Comparison of ENCODE assay signal across 1 cellular context in the genomic region with DNA sequence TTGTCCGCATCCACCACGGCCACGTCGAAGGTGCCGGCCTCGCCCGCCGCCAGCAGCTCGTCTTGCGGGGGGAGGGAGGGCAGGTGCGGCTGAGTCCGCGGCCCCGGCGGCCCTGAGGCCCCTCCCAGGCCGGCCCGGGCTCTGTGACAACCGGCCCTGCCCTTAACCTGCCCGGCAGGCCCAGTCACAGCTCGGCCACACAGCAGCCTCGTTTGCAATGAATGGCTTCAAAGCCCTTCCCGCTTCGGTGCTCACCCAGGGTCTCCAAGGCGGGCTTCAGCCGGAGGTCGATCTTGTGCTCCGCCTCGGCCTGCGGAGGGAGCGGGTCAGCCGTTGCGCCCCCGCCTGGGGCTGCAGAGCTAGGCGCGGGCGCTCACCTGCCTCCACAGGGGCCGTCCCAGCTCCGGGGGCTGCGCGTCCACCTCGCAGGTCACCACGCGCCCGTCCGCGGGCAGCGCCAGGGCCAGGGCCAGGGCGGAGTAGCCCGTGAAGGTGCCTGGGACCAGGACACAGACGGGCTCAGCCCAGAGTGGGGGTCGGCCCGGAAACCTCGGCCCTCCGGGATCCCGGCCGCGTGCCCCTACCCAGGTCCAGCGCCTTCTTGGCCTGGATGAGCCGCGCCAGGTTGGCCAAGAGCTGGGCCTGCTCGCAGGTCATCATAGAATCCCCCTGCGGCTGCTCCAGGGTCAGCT.
TF ChIP-seq lines count a peak whose summit lies in the region.

No MANE protein-coding gene starts in this region.

TF ChIP-seq in K562, 482 proteins besides CTCF, POLR2A, EP300 and RAD21 (continued from another document and continues in another):
- TF ChIP-seq, protein P1, sequence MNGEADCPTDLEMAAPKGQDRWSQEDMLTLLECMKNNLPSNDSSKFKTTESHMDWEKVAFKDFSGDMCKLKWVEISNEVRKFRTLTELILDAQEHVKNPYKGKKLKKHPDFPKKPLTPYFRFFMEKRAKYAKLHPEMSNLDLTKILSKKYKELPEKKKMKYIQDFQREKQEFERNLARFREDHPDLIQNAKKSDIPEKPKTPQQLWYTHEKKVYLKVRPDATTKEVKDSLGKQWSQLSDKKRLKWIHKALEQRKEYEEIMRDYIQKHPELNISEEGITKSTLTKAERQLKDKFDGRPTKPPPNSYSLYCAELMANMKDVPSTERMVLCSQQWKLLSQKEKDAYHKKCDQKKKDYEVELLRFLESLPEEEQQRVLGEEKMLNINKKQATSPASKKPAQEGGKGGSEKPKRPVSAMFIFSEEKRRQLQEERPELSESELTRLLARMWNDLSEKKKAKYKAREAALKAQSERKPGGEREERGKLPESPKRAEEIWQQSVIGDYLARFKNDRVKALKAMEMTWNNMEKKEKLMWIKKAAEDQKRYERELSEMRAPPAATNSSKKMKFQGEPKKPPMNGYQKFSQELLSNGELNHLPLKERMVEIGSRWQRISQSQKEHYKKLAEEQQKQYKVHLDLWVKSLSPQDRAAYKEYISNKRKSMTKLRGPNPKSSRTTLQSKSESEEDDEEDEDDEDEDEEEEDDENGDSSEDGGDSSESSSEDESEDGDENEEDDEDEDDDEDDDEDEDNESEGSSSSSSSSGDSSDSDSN (IDR thresholded peaks at IDR 0.05; ENCODE audit: borderline replicate concordance in 1 of 2, low read depth in 2 of 2, low read length in 2 of 2), result peak in 1 of 2 experiments; percentile 81; a peak in 1 of 4 replicates
- TF ChIP-seq ZNF121 (CRISPR knock-in tag; conservative IDR thresholded peaks at IDR 0.05), result no peak
- TF ChIP-seq ZFP1 (CRISPR knock-in tag; IDR thresholded peaks at IDR 0.05), result no peak
- TF ChIP-seq, protein P2, sequence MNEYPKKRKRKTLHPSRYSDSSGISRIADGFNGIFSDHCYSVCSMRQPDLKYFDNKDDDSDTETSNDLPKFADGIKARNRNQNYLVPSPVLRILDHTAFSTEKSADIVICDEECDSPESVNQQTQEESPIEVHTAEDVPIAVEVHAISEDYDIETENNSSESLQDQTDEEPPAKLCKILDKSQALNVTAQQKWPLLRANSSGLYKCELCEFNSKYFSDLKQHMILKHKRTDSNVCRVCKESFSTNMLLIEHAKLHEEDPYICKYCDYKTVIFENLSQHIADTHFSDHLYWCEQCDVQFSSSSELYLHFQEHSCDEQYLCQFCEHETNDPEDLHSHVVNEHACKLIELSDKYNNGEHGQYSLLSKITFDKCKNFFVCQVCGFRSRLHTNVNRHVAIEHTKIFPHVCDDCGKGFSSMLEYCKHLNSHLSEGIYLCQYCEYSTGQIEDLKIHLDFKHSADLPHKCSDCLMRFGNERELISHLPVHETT (CRISPR knock-in tag; conservative IDR thresholded peaks at IDR 0.05 in 1 of 2, IDR thresholded peaks at IDR 0.05 in 1 of 2), result no peak
- no peak for TF ChIP-seq CEBPB (tag; IDR thresholded peaks at IDR 0.05)
- TF ChIP-seq, protein P3, sequence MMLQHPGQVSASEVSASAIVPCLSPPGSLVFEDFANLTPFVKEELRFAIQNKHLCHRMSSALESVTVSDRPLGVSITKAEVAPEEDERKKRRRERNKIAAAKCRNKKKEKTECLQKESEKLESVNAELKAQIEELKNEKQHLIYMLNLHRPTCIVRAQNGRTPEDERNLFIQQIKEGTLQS (IDR thresholded peaks at IDR 0.05), result no peak
- TF ChIP-seq, protein P3 (CRISPR knock-in tag; conservative IDR thresholded peaks at IDR 0.05), result 0 out of 2 replicates have a peak, but pooled peaks have one; percentile 39
- TF ChIP-seq SETDB1 (IDR thresholded peaks at IDR 0.05; ENCODE audit: low read length), result no peak
- TF ChIP-seq TCF7 (IDR thresholded peaks at IDR 0.05; ENCODE audit: borderline replicate concordance), result no peak
- TF ChIP-seq POLR2AphosphoS2 (IDR thresholded peaks at IDR 0.05; ENCODE audit: low read length), result no peak
- no peak for TF ChIP-seq NEUROD1 (IDR thresholded peaks at IDR 0.05; ENCODE audit: borderline replicate concordance, low read depth, low read length, partially characterized antibody)
- no peak for TF ChIP-seq RHOXF2B (CRISPR knock-in tag; conservative IDR thresholded peaks at IDR 0.05)
- TF ChIP-seq, protein P4, sequence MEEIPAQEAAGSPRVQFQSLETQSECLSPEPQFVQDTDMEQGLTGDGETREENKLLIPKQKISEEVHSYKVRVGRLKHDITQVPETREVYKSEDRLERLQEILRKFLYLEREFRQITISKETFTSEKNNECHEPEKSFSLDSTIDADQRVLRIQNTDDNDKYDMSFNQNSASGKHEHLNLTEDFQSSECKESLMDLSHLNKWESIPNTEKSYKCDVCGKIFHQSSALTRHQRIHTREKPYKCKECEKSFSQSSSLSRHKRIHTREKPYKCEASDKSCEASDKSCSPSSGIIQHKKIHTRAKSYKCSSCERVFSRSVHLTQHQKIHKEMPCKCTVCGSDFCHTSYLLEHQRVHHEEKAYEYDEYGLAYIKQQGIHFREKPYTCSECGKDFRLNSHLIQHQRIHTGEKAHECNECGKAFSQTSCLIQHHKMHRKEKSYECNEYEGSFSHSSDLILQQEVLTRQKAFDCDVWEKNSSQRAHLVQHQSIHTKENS (CRISPR knock-in tag; IDR thresholded peaks at IDR 0.05), result no peak
- TF ChIP-seq POLR2H (tag; IDR thresholded peaks at IDR 0.05; ENCODE audit: low read depth), result no peak
- TF ChIP-seq C11orf30 (IDR thresholded peaks at IDR 0.05; ENCODE audit: low read depth), result no peak
- peak; percentile 39; the same call in 1 of the 2 replicates for TF ChIP-seq POLR2AphosphoS5 (IDR thresholded peaks at IDR 0.05; ENCODE audit: control insufficient read depth, insufficient read depth, low read depth, low read length)
- TF ChIP-seq ZNF354B (CRISPR knock-in tag; IDR thresholded peaks at IDR 0.05), result no peak
- no peak; the same call in 1 of the 2 replicates for TF ChIP-seq ZNF124 (CRISPR knock-in tag; IDR thresholded peaks at IDR 0.05)
- peak; percentile 69 for TF ChIP-seq CHD1 (IDR thresholded peaks at IDR 0.05; ENCODE audit: low read length)
- TF ChIP-seq NCOA4 (IDR thresholded peaks at IDR 0.05; ENCODE audit: partially characterized antibody), result no peak
- no peak for TF ChIP-seq XRCC4 (IDR thresholded peaks at IDR 0.05; ENCODE audit: extremely low read depth, insufficient read depth, insufficient read length)
- TF ChIP-seq TAF15 (IDR thresholded peaks at IDR 0.05; ENCODE audit: low read depth, low read length), result no peak
- no peak for TF ChIP-seq SP2 (IDR thresholded peaks at IDR 0.05; ENCODE audit: extremely low read depth, low read depth, low read length, poor library complexity, severe bottlenecking)
- TF ChIP-seq SREBF2 (CRISPR knock-in tag; IDR thresholded peaks at IDR 0.05), result no peak
- TF ChIP-seq RUNX1 (IDR thresholded peaks at IDR 0.05; ENCODE audit: low read depth), result no peak
- TF ChIP-seq, protein P5, sequence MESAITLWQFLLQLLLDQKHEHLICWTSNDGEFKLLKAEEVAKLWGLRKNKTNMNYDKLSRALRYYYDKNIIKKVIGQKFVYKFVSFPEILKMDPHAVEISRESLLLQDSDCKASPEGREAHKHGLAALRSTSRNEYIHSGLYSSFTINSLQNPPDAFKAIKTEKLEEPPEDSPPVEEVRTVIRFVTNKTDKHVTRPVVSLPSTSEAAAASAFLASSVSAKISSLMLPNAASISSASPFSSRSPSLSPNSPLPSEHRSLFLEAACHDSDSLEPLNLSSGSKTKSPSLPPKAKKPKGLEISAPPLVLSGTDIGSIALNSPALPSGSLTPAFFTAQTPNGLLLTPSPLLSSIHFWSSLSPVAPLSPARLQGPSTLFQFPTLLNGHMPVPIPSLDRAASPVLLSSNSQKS (CRISPR knock-in tag; IDR thresholded peaks at IDR 0.05), result no peak
- TF ChIP-seq KDM5B (IDR thresholded peaks at IDR 0.05; ENCODE audit: insufficient replicate concordance, low read depth, low read length), result peak; percentile 55
- no peak for TF ChIP-seq DIDO1 (tag; IDR thresholded peaks at IDR 0.05; ENCODE audit: low read depth)
- TF ChIP-seq TEAD4 (IDR thresholded peaks at IDR 0.05; ENCODE audit: low read length), result no peak
- TF ChIP-seq TEAD4 (CRISPR knock-in tag; IDR thresholded peaks at IDR 0.05; ENCODE audit: borderline replicate concordance), result peak; percentile 68; the same call in 1 of the 2 replicates
- TF ChIP-seq, protein P6, sequence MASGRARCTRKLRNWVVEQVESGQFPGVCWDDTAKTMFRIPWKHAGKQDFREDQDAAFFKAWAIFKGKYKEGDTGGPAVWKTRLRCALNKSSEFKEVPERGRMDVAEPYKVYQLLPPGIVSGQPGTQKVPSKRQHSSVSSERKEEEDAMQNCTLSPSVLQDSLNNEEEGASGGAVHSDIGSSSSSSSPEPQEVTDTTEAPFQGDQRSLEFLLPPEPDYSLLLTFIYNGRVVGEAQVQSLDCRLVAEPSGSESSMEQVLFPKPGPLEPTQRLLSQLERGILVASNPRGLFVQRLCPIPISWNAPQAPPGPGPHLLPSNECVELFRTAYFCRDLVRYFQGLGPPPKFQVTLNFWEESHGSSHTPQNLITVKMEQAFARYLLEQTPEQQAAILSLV (tag; IDR thresholded peaks at IDR 0.05), result no peak
- TF ChIP-seq CBFA2T2 (conservative IDR thresholded peaks at IDR 0.05), result 0 out of 2 replicates have a peak, but pooled peaks have one; percentile 2
- no peak for TF ChIP-seq ZKSCAN3 (CRISPR knock-in tag; IDR thresholded peaks at IDR 0.05)
- no peak for TF ChIP-seq ETV6 (IDR thresholded peaks at IDR 0.05; ENCODE audit: borderline replicate concordance in 1 of 2, low read depth in 2 of 2, low read length in 1 of 2)
- TF ChIP-seq ETV6 (CRISPR knock-in tag; IDR thresholded peaks at IDR 0.05; ENCODE audit: borderline replicate concordance), result no peak
- TF ChIP-seq RAD51 (IDR thresholded peaks at IDR 0.05; ENCODE audit: borderline replicate concordance, low read depth), result no peak
- no peak for TF ChIP-seq ZNF274 (IDR thresholded peaks at IDR 0.05; ENCODE audit: borderline replicate concordance, low read depth, low read length)
- TF ChIP-seq ZNF57 (CRISPR knock-in tag; IDR thresholded peaks at IDR 0.05), result no peak
- TF ChIP-seq MED1 (CRISPR knock-in tag; IDR thresholded peaks at IDR 0.05; ENCODE audit: borderline replicate concordance), result no peak
- no peak for TF ChIP-seq ZNF146 (CRISPR knock-in tag; IDR thresholded peaks at IDR 0.05; ENCODE audit: unreplicated experiment)
- TF ChIP-seq, protein P7, sequence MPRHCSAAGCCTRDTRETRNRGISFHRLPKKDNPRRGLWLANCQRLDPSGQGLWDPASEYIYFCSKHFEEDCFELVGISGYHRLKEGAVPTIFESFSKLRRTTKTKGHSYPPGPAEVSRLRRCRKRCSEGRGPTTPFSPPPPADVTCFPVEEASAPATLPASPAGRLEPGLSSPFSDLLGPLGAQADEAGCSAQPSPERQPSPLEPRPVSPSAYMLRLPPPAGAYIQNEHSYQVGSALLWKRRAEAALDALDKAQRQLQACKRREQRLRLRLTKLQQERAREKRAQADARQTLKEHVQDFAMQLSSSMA (CRISPR knock-in tag; IDR thresholded peaks at IDR 0.05), result no peak
- 0 out of 2 replicates have a peak, but pooled peaks have one; percentile 19 for TF ChIP-seq KLF1 (tag; IDR thresholded peaks at IDR 0.05)
- no peak for TF ChIP-seq NCOA1 (IDR thresholded peaks at IDR 0.05; ENCODE audit: low read depth)
- TF ChIP-seq, protein P8, sequence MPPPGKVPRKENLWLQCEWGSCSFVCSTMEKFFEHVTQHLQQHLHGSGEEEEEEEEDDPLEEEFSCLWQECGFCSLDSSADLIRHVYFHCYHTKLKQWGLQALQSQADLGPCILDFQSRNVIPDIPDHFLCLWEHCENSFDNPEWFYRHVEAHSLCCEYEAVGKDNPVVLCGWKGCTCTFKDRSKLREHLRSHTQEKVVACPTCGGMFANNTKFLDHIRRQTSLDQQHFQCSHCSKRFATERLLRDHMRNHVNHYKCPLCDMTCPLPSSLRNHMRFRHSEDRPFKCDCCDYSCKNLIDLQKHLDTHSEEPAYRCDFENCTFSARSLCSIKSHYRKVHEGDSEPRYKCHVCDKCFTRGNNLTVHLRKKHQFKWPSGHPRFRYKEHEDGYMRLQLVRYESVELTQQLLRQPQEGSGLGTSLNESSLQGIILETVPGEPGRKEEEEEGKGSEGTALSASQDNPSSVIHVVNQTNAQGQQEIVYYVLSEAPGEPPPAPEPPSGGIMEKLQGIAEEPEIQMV (tag; conservative IDR thresholded peaks at IDR 0.05; ENCODE audit: low read depth), result no peak
- TF ChIP-seq, protein P9, sequence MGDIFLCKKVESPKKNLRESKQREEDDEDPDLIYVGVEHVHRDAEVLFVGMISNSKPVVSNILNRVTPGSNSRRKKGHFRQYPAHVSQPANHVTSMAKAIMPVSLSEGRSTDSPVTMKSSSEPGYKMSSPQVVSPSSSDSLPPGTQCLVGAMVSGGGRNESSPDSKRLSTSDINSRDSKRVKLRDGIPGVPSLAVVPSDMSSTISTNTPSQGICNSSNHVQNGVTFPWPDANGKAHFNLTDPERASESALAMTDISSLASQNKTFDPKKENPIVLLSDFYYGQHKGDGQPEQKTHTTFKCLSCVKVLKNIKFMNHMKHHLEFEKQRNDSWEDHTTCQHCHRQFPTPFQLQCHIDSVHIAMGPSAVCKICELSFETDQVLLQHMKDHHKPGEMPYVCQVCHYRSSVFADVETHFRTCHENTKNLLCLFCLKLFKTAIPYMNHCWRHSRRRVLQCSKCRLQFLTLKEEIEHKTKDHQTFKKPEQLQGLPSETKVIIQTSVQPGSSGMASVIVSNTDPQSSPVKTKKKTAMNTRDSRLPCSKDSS (IDR thresholded peaks at IDR 0.05; ENCODE audit: low read depth, partially characterized antibody), result no peak
- TF ChIP-seq ZNF507 (tag; conservative IDR thresholded peaks at IDR 0.05), result no peak
- TF ChIP-seq NONO (IDR thresholded peaks at IDR 0.05; ENCODE audit: low read depth in 2 of 2, low read length in 1 of 2), result peak in 1 of 2 experiments; percentile 53; a peak in 1 of 4 replicates
- no peak for TF ChIP-seq ZNF717 (CRISPR knock-in tag; IDR thresholded peaks at IDR 0.05)
- no peak for TF ChIP-seq ZC3H4 (CRISPR knock-in tag; IDR thresholded peaks at IDR 0.05; ENCODE audit: borderline replicate concordance)
- TF ChIP-seq OTX1 (CRISPR knock-in tag; IDR thresholded peaks at IDR 0.05), result no peak
- TF ChIP-seq, protein P10, sequence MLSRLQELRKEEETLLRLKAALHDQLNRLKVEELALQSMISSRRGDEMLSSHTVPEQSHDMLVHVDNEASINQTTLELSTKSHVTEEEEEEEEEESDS (CRISPR knock-in tag; IDR thresholded peaks at IDR 0.05), result no peak
- no peak for TF ChIP-seq RBM39 (optimal IDR thresholded peaks at IDR 0.05; ENCODE audit: low read depth, low read length)
- TF ChIP-seq, protein P11, sequence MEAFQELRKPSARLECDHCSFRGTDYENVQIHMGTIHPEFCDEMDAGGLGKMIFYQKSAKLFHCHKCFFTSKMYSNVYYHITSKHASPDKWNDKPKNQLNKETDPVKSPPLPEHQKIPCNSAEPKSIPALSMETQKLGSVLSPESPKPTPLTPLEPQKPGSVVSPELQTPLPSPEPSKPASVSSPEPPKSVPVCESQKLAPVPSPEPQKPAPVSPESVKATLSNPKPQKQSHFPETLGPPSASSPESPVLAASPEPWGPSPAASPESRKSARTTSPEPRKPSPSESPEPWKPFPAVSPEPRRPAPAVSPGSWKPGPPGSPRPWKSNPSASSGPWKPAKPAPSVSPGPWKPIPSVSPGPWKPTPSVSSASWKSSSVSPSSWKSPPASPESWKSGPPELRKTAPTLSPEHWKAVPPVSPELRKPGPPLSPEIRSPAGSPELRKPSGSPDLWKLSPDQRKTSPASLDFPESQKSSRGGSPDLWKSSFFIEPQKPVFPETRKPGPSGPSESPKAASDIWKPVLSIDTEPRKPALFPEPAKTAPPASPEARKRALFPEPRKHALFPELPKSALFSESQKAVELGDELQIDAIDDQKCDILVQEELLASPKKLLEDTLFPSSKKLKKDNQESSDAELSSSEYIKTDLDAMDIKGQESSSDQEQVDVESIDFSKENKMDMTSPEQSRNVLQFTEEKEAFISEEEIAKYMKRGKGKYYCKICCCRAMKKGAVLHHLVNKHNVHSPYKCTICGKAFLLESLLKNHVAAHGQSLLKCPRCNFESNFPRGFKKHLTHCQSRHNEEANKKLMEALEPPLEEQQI (IDR thresholded peaks at IDR 0.05), result no peak
- no peak for TF ChIP-seq ZNF778 (CRISPR knock-in tag; IDR thresholded peaks at IDR 0.05)
